8 cellular contexts compared by ENCODE assay signal in genomic region chr1:100038401-100039306, GRCh38.
A peak's percentile ranks its signal among the peaks of the same experiment; 100 is the strongest.
DNase-seq lines count a peak whose midpoint lies in the region; ATAC-seq and TF ChIP-seq lines count a peak whose summit lies in the region.

No MANE protein-coding gene starts in this region.

- no peaks in the 10 kb centered on the region for H3K27me3 Mint-ChIP-seq in IgD-negative memory B cell

- peak overlapping the region; percentile 94 to 99 (median 99) for H3K27ac Mint-ChIP-seq in IgD-negative memory B cell

- H2AFZ ChIP-seq in DND-41 (ENCODE audit: low read depth, low read length) = peak overlapping the region; percentile 74

- H3K79me2 ChIP-seq in DND-41 (ENCODE audit: insufficient read depth, low read length) = peaks cover 77% of the 10 kb centered on the region

- H3K36me3 Mint-ChIP-seq in IgD-negative memory B cell = no peaks in the 10 kb centered on the region

- H3K27me3 ChIP-seq in DND-41 (ENCODE audit: insufficient read depth, low read length, poor library complexity) = no peaks in the 10 kb centered on the region
- H3K27me3 ChIP-seq in uterus = no peaks in the 10 kb centered on the region

- peak overlapping the region; percentile 75 for H3K4me2 ChIP-seq in DND-41 (ENCODE audit: insufficient read depth, low read length)

- peak overlapping the region; percentile 92 to 99 (median 95) for H3K4me3 Mint-ChIP-seq in IgD-negative memory B cell

- peak overlapping the region; percentile 59 to 77 for H3K4me3 ChIP-seq in DND-41 (ENCODE audit: low read depth in 1 of 2, low read length in 2 of 2)
- peak overlapping the region; percentile 91 to 97 for H3K4me3 ChIP-seq in uterus

- H3K9me3 ChIP-seq in DND-41 (ENCODE audit: insufficient read depth, low read length, severe bottlenecking) (no peaks in the 10 kb centered on the region), uterus (no peaks in the 10 kb centered on the region)

- peaks cover 15% of the 10 kb centered on the region; the same call in 1 of the 2 replicates for H4K20me1 ChIP-seq in DND-41 (ENCODE audit: insufficient read depth, low read length)

- WGBS in adipose tissue, 3 donors = 0 to 1% (median 0%) methylated on average over 46 to 70 of the region's 70 CpGs

- peaks cover 57% of the 10 kb centered on the region for H3K4me1 ChIP-seq in DND-41 (ENCODE audit: insufficient read depth, low read length)
- H3K4me1 ChIP-seq in uterus = peaks cover 3 to 6% of the 10 kb centered on the region in 2 donors

- H3K27ac ChIP-seq in DND-41 (ENCODE audit: low read length) (peak overlapping the region; percentile 98), adipose tissue (ENCODE audit: low read depth, low read length) (peak overlapping the region; percentile 99), uterus (peak overlapping the region; percentile 96 to 97)

- H3K36me3 ChIP-seq in DND-41 (ENCODE audit: insufficient read depth, low read length) (peaks cover 1% of the 10 kb centered on the region; the same call in 1 of the 2 replicates), uterus (no peaks in the 10 kb centered on the region)

- no peaks in the 10 kb centered on the region for H3K9me3 Mint-ChIP-seq in IgD-negative memory B cell

- DNase-seq in DND-41 (peak; percentile 79), T follicular helper cell (ENCODE audit: low read depth) (peak; percentile 65), left ventricle myocardium superior (peak; percentile 66), pulmonary artery endothelial cell (ENCODE audit: low read depth, low spot score) (peak; percentile 47), uterus (peak; percentile 47 to 66)

- H3K4me1 Mint-ChIP-seq in IgD-negative memory B cell = peaks cover 45 to 47% (median 47%) of the 10 kb centered on the region in 3 donors

- H3K9ac ChIP-seq in DND-41 (ENCODE audit: low read depth, low read length) = peak overlapping the region; percentile 96

- no peak for TF ChIP-seq POLR2A in uterus (IDR thresholded peaks at IDR 0.05)

- no peak for TF ChIP-seq CTCF in DND-41 (IDR thresholded peaks at IDR 0.05; ENCODE audit: borderline replicate concordance, extremely low read depth, low read length, poor library complexity, severe bottlenecking)
- no peak for TF ChIP-seq CTCF in uterus (IDR thresholded peaks at IDR 0.05)

- ATAC-seq in DND-41 (ENCODE audit: insufficient read depth, low read depth) (peak; percentile 61), GM21529 (IDR thresholded peaks at IDR 0.05; ENCODE audit: unreplicated experiment) (peak; percentile 58), left ventricle myocardium superior (peak; percentile 56)

- intact Hi-C loops in left ventricle myocardium superior (cut with micrococcal nuclease) (no loop called here), uterus (cut with DNase I; ENCODE audit: low total_unique reads) (no loop called here)

Comparison
In these comparisons a context has a peak if more than half of its experiments do, and no peak if none do; other contexts are left out.
1. Peak in every context shown above with its lines: DNase-seq, ATAC-seq, H3K4me3 ChIP-seq and H3K27ac ChIP-seq.